In genomic region chr11:88535916-88536547, GRCh38 we compare ENCODE assay signal across 9 cellular contexts.
DNase-seq lines count a peak whose midpoint lies in the region; ATAC-seq and TF ChIP-seq lines count a peak whose summit lies in the region.
"Had no signal": no experiment of that assay in that cellular context is flagged by ENCODE, and none has a peak within 500 bp of the region (broad histone marks: within the 10 kb centered on the region; RNA-seq: fewer than 3 reads in every experiment).

No MANE protein-coding gene starts in this region.

- no peak overlapping the region for H3K4me3 Mint-ChIP-seq in endodermal cell

- no peaks in the 10 kb centered on the region for H3K9me3 Mint-ChIP-seq in endodermal cell

- no peaks in the 10 kb centered on the region for H3K9me3 ChIP-seq in SJSA1 (replicated peaks)
- H3K9me3 ChIP-seq in endodermal cell (ENCODE audit: control insufficient read depth, low read length), result no peaks in the 10 kb centered on the region
- no peaks in the 10 kb centered on the region for H3K9me3 ChIP-seq in esophagus squamous epithelium

- DNase-seq in SJSA1 (ENCODE audit: low read depth in 1 of 2, low spot score in 2 of 2) (peak in 1 of 2 experiments; percentile 63), kidney tubule cell (ENCODE audit: low spot score) (peak; percentile 90), KG1 (lab: John Stamatoyannopoulos, UW) (no peak), endodermal cell (no peak), pons (ENCODE audit: low spot score) (no peak), esophagus squamous epithelium (lab: John Stamatoyannopoulos, UW) (no peak)
- DNase-seq: left cardiac atrium had no signal

- no peaks in the 10 kb centered on the region for H3K36me3 Mint-ChIP-seq in endodermal cell (ENCODE audit: low read depth)

- intact Hi-C loops in esophagus squamous epithelium (cut with DNase I), result loop anchor here (10.0 kb wide), 1 partner anchor 101 kb away; no protein-coding TSS in a partner anchor

- peaks cover 14% of the 10 kb centered on the region for H3K4me1 ChIP-seq in SJSA1 (replicated peaks)
- H3K4me1 ChIP-seq in endodermal cell (ENCODE audit: control insufficient read depth, insufficient read depth, low read length), result no peaks in the 10 kb centered on the region
- peaks cover 0 to 25% (median 16%) of the 10 kb centered on the region in 3 donors for H3K4me1 ChIP-seq in esophagus squamous epithelium

- no peak overlapping the region for H3K4me3 ChIP-seq in SJSA1
- H3K4me3 ChIP-seq in endodermal cell (ENCODE audit: low read length), result no peak overlapping the region
- H3K4me3 ChIP-seq in esophagus squamous epithelium, result no peak overlapping the region

- H3K9ac ChIP-seq in endodermal cell (ENCODE audit: extremely low read depth, low read length, poor library complexity, severe bottlenecking), result no peak overlapping the region

- no peak for TF ChIP-seq POLR2A in GM18505 (IDR thresholded peaks at IDR 0.05; ENCODE audit: borderline replicate concordance, extremely low read depth, insufficient read depth, insufficient read length)
- no peak for TF ChIP-seq POLR2A in esophagus squamous epithelium (IDR thresholded peaks at IDR 0.05)

- TF ChIP-seq CTCF in endodermal cell (conservative IDR thresholded peaks at IDR 0.05), result no peak
- no peak for TF ChIP-seq CTCF in esophagus squamous epithelium (IDR thresholded peaks at IDR 0.05)

- no peaks in the 10 kb centered on the region for H3K36me3 ChIP-seq in SJSA1
- no peaks in the 10 kb centered on the region for H3K36me3 ChIP-seq in endodermal cell (ENCODE audit: control insufficient read depth, insufficient read depth, low read length)
- H3K36me3 ChIP-seq in esophagus squamous epithelium, result no peaks in the 10 kb centered on the region

- H3K4me1 Mint-ChIP-seq in endodermal cell, result no peaks in the 10 kb centered on the region

- ATAC-seq in GM18505 (IDR thresholded peaks at IDR 0.05; ENCODE audit: unreplicated experiment), result peak; percentile 93
- ATAC-seq in HG02840 (IDR thresholded peaks at IDR 0.05; ENCODE audit: low FRiP score, unreplicated experiment), result peak; percentile 81

- H3K27me3 ChIP-seq in SJSA1 (replicated peaks) (no peaks in the 10 kb centered on the region), endodermal cell (ENCODE audit: control insufficient read depth, insufficient read depth, low read length, poor library complexity, severe bottlenecking) (no peaks in the 10 kb centered on the region), esophagus squamous epithelium (no peaks in the 10 kb centered on the region)

- 80 to 100% methylated on average over 1 of the region's 2 CpGs for WGBS in endodermal cell (ENCODE audit: insufficient coverage in 1 of 2, insufficient read length in 1 of 2), 2 experiments
- 10 to 11% methylated on average over 2 of the region's 2 CpGs for WGBS in esophagus squamous epithelium, 2 donors

- H3K27ac Mint-ChIP-seq in endodermal cell, result no peak overlapping the region

- H3K27ac ChIP-seq in SJSA1, result peak overlapping the region; percentile 86
- no peak overlapping the region for H3K27ac ChIP-seq in endodermal cell (ENCODE audit: low read depth, low read length)
- H3K27ac ChIP-seq in esophagus squamous epithelium, result peak overlapping the region in 2 of 4 donors; percentile 0 to 47

- H3K27me3 Mint-ChIP-seq in endodermal cell (ENCODE audit: insufficient read depth), result no peaks in the 10 kb centered on the region
